Comparison of ENCODE assay signal across 23 cellular contexts in genomic region chr9:132646726-132647125, GRCh38. TPM values are rescaled to one million over a fixed set of nuclear protein-coding genes. Genes with fewer than 3 reads are reported as not detected.
DNase-seq lines count a peak whose midpoint lies in the region; TF ChIP-seq lines count a peak whose summit lies in the region.
"Had no signal": no experiment of that assay in that cellular context is flagged by ENCODE, and none has a peak within 500 bp of the region (broad histone marks: within the 10 kb centered on the region; RNA-seq: fewer than 3 reads in every experiment).

No MANE protein-coding gene starts in this region.

- in situ Hi-C loops in ACHN (cut with HindIII; ENCODE audit: low pct_ligation_motif_present, low pct_unique_long_range_greater_than_20kb, low sequenced_read_pairs): no loop called here

- H3K4me3 ChIP-seq in choroid plexus epithelial cell (ENCODE audit: low read depth, low read length): no peak overlapping the region
- H3K4me3 ChIP-seq: A549; BLaER1 treated with 17β-estradiol and CSF1 and Interleukin-3, amounts not matched to agents 10 nM and 100 nM; stomach had no signal

- DNase-seq in AG08395 (ENCODE audit: low spot score) (peak; percentile 38), RPMI7951 (ENCODE audit: low read depth) (peak; percentile 80), choroid plexus epithelial cell (ENCODE audit: low read depth) (peak; percentile 16), myocyte (ENCODE audit: low read depth) (peak; percentile 76), ACHN (no peak), NCI-H2029 (lab: John Stamatoyannopoulos, UW) (no peak)
- DNase-seq in activated CD4-positive, CD25-positive, alpha-beta regulatory T cell treated with anti-CD3 and anti-CD28 coated beads, Interleukin-2, amount 50 U/mL, for 72 hours: no peak
- no peak for DNase-seq in activated effector memory CD4-positive, alpha-beta T cell treated with anti-CD3 and anti-CD28 coated beads, Interleukin-2, amount 50 U/mL, for 16 hours
- DNase-seq: activated CD8-positive, alpha-beta memory T cell treated with anti-CD3 and anti-CD28 coated beads for 24 hours; activated gamma-delta T cell treated with Interleukin-2 at 50 U/mL for 16 hours; activated naive CD8-positive, alpha-beta T cell treated with anti-CD3 and anti-CD28 coated beads, Interleukin-2, amount 10 ng/mL, durations not matched to agents 7 days and 5 days; activated T-cell treated with anti-CD3 and anti-CD28 coated beads, Interleukin-2, amount 50 U/mL, for 1 hour; COR-L47; NCI-H146; NCI-H2107; NCI-H345; NCI-H69; SHP77 treated with DMSO at 0.1 percent for 48 hours; stimulated activated CD8-positive, alpha-beta memory T cell treated with anti-CD3 and anti-CD28 coated beads, Interleukin-4, amount 100 ng/mL, for 48 hours; stomach; WERI-Rb-1 had no signal

- TF ChIP-seq CTCF in choroid plexus epithelial cell (conservative IDR thresholded peaks at IDR 0.05; ENCODE audit: low read depth, low read length): no peak

RNA-seq across cellular contexts. Expression of gene DDX31, which starts 23.1 kb away (rescaled TPM):
- total RNA-seq in RPMI7951 (2014; rRNA removed; shearing (Covaris generic)): 9.2 and 9.6 TPM in 2 replicates
- 13.7 and 14.3 TPM in 2 replicates for total RNA-seq in myocyte
- 11.1 TPM for polyA plus RNA-seq in myocyte (2012)

RNA-seq across cellular contexts. Expression of gene GTF3C4, which starts 23.5 kb away (rescaled TPM):
- 10.8 and 11.5 TPM in 2 replicates for total RNA-seq in RPMI7951 (2014; rRNA removed; shearing (Covaris generic))
- total RNA-seq in myocyte: 13.7 and 13.9 TPM in 2 replicates
- 7.4 TPM for polyA plus RNA-seq in myocyte (2012)

Comparison
In these comparisons a context has a peak if more than half of its experiments do, and no peak if none do; other contexts are left out.
1. DNase-seq: peak in AG08395 (single experiment), RPMI7951 (single experiment), choroid plexus epithelial cell (single experiment) and myocyte (single experiment); none in ACHN (single experiment), activated CD4-positive, CD25-positive, alpha-beta regulatory T cell treated with anti-CD3 and anti-CD28 coated beads, Interleukin-2, amount 50 U/mL, for 72 hours (single experiment), NCI-H2029 (single experiment) and activated effector memory CD4-positive, alpha-beta T cell treated with anti-CD3 and anti-CD28 coated beads, Interleukin-2, amount 50 U/mL, for 16 hours (single experiment).